ENCODE assay signal across 21 cellular contexts in genomic region chr2:147577323-147578014, GRCh38.
"Had no signal": no experiment of that assay in that cellular context is flagged by ENCODE, and none has a peak within 500 bp of the region (broad histone marks: within the 10 kb centered on the region; RNA-seq: fewer than 3 reads in every experiment).

No MANE protein-coding gene starts in this region.

- H3K4me3 ChIP-seq: heart right ventricle, left lung, lower lobe of right lung, right atrium auricular region, spleen, tibial artery, upper lobe of right lung, vagina had no signal

- DNase-seq: effector memory CD4-positive, alpha-beta T cell; heart right ventricle; islet precursor cell; left lung; lower lobe of right lung; midbrain; naive thymus-derived CD4-positive, alpha-beta T cell; nephron progenitor cell; posterior cingulate gyrus; spleen; stimulated activated CD4-positive, alpha-beta T cell treated with anti-CD3 and anti-CD28 coated beads, Interleukin-15, amount 100 ng/mL, for 24 hours; stimulated activated CD4-positive, alpha-beta T cell treated with anti-CD3 and anti-CD28 coated beads, Interleukin-1b, Interleukin-23, amount 100 ng/mL, for 48 hours; stimulated activated CD4-positive, alpha-beta T cell treated with anti-CD3 and anti-CD28 coated beads, Interleukin-4, amount 100 ng/mL, for 24 hours; tibial artery; upper lobe of right lung had no signal

- ATAC-seq: esophagus mucosa; heart right ventricle; left lung; lower lobe of right lung; naive thymus-derived CD4-positive, alpha-beta T cell; stimulated activated memory B cell treated with anti-CD40 and anti-IgM and Interleukin-4, amounts not matched to agents 10 μg/mL and 1 μg/mL and 100 μg/mL, for 72 hours; upper lobe of right lung had no signal

- H3K27ac Mint-ChIP-seq: memory B cell; naive thymus-derived CD4-positive, alpha-beta T cell; nephron progenitor cell; stimulated activated memory B cell treated with anti-CD40 and anti-IgM and Interleukin-4, amounts not matched to agents 10 μg/mL and 1 μg/mL and 100 μg/mL, for 72 hours; stimulated activated naive CD8-positive, alpha-beta T cell treated with anti-CD3 and anti-CD28 coated beads, Interleukin-15, Interleukin-2, amounts not matched to agents 100 ng/mL and 50 ng/mL, for 24 hours had no signal

- H3K4me3 Mint-ChIP-seq: memory B cell; naive thymus-derived CD4-positive, alpha-beta T cell; nephron progenitor cell; stimulated activated memory B cell treated with anti-CD40 and anti-IgM and Interleukin-4, amounts not matched to agents 10 μg/mL and 1 μg/mL and 100 μg/mL, for 72 hours; stimulated activated naive CD8-positive, alpha-beta T cell treated with anti-CD3 and anti-CD28 coated beads, Interleukin-15, Interleukin-2, amounts not matched to agents 100 ng/mL and 50 ng/mL, for 24 hours had no signal

- H3K27me3 Mint-ChIP-seq: stimulated activated memory B cell treated with anti-CD40 and anti-IgM and Interleukin-4, amounts not matched to agents 10 μg/mL and 1 μg/mL and 100 μg/mL, for 72 hours; stimulated activated naive CD8-positive, alpha-beta T cell treated with anti-CD3 and anti-CD28 coated beads, Interleukin-15, Interleukin-2, amounts not matched to agents 100 ng/mL and 50 ng/mL, for 24 hours had no signal

- H3K36me3 Mint-ChIP-seq: memory B cell; stimulated activated memory B cell treated with anti-CD40 and anti-IgM and Interleukin-4, amounts not matched to agents 10 μg/mL and 1 μg/mL and 100 μg/mL, for 72 hours had no signal

- H3K36me3 ChIP-seq: heart right ventricle, left lung, lower lobe of right lung, right atrium auricular region, spleen, tibial artery, upper lobe of right lung, vagina had no signal

- H3K9me3 Mint-ChIP-seq: memory B cell had no signal

- H3K27me3 ChIP-seq: heart right ventricle, left lung, right atrium auricular region, spleen, tibial artery, upper lobe of right lung, vagina had no signal

- H3K4me1 Mint-ChIP-seq: memory B cell; naive thymus-derived CD4-positive, alpha-beta T cell; nephron progenitor cell; stimulated activated memory B cell treated with anti-CD40 and anti-IgM and Interleukin-4, amounts not matched to agents 10 μg/mL and 1 μg/mL and 100 μg/mL, for 72 hours had no signal

- H3K4me1 ChIP-seq: heart right ventricle, left lung, lower lobe of right lung, right atrium auricular region, spleen, tibial artery, upper lobe of right lung, vagina had no signal

- H3K27ac ChIP-seq: heart right ventricle, left lung, lower lobe of right lung, right atrium auricular region, spleen, tibial artery, upper lobe of right lung, vagina had no signal

- H3K9me3 ChIP-seq: left lung, lower lobe of right lung, right atrium auricular region, spleen, tibial artery, upper lobe of right lung, vagina had no signal
